Comparison of ENCODE assay signal across 8 cellular contexts in genomic region chr3:64484289-64484992, GRCh38.
DNase-seq lines count a peak whose midpoint lies in the region; ATAC-seq and TF ChIP-seq lines count a peak whose summit lies in the region.

No MANE protein-coding gene starts in this region.

- peak; percentile 80 for TF ChIP-seq CTCF in BJ (IDR thresholded peaks at IDR 0.05; ENCODE audit: insufficient read depth, low read depth, low read length)

- ATAC-seq in GM19023 (IDR thresholded peaks at IDR 0.05; ENCODE audit: unreplicated experiment) (peak; percentile 100), HG03108 (IDR thresholded peaks at IDR 0.05; ENCODE audit: unreplicated experiment) (peak; percentile 90), left colon (peak; percentile 91)
- ATAC-seq in activated CD4-positive, CD25-positive, alpha-beta regulatory T cell treated with anti-CD3 and anti-CD28 coated beads, Interleukin-2, amount 50 U/mL, for 24 hours, result peak; percentile 68 to 85

- H3K36me3 ChIP-seq in BJ (ENCODE audit: control insufficient read depth, insufficient read depth, low read length), result no peaks in the 10 kb centered on the region

- no peak overlapping the region for H3K4me3 ChIP-seq in BJ (ENCODE audit: low read depth, low read length)

- DNase-seq in BJ (ENCODE audit: low read depth) (peak; percentile 13), NCI-H2196 treated with DMSO at 0.1 percent for 48 hours (lab: John Stamatoyannopoulos, UW; ENCODE audit: unreplicated experiment) (peak; percentile 13), cerebellum (ENCODE audit: low spot score) (peak; percentile 64), left colon (peak; percentile 60 to 76)
- peak; percentile 8 to 46 (median 14) for DNase-seq in stimulated activated CD4-positive, alpha-beta T cell treated with anti-CD3 and anti-CD28 coated beads, TNF-alpha, amount 100 ng/mL, for 1 hour (ENCODE audit: low read depth in 3 of 3, low spot score in 1 of 3)

- intact Hi-C loops in left colon (cut with DNase I, micrococcal nuclease), result loop anchor here (2.0 to 10.0 kb wide), 2 partner anchors 90 to 454 kb away; no protein-coding TSS in a partner anchor

- CTCF ChIA-PET in BJ (lab: Yijun Ruan, JAX), result interaction anchor here (0.6 to 6.8 kb wide), 29 partner anchors 8 to 1136 kb away, joined by 3 to 123 read pairs (median 4); partner anchors contain the start of gene PSMD6

- H3K27me3 ChIP-seq in BJ (ENCODE audit: control insufficient read depth, insufficient read depth, low read length), result peaks cover 2% of the 10 kb centered on the region

- POLR2A ChIA-PET in BJ (lab: Charles Lee), result no interaction called here

Comparison
In these comparisons a context has a peak if more than half of its experiments do, and no peak if none do; other contexts are left out.
1. DNase-seq: peak in every context shown above with its lines; median percentile 68 in left colon; 64 in cerebellum; 14 in stimulated activated CD4-positive, alpha-beta T cell treated with anti-CD3 and anti-CD28 coated beads, TNF-alpha, amount 100 ng/mL, for 1 hour; 13 in BJ; 13 in NCI-H2196 treated with DMSO at 0.1 percent for 48 hours.